11 cellular contexts compared by ENCODE assay signal in genomic region chr7:85021090-85021704, GRCh38.
DNase-seq lines count a peak whose midpoint lies in the region; ATAC-seq, FAIRE-seq and TF ChIP-seq lines count a peak whose summit lies in the region.
"Had no signal": no experiment of that assay in that cellular context is flagged by ENCODE, and none has a peak within 500 bp of the region (broad histone marks: within the 10 kb centered on the region; RNA-seq: fewer than 3 reads in every experiment).

No MANE protein-coding gene starts in this region.

- 85 to 91% (median 88%) methylated on average over 4 of the region's 4 CpGs for WGBS in heart left ventricle, 4 donors
- WGBS in right cardiac atrium = 81% methylated on average over 4 of the region's 4 CpGs

- peak; percentile 83 for FAIRE-seq in RCC 7860 (lab: Jason Lieb, UNC)
- peak; percentile 35 for FAIRE-seq in urothelium cell line (lab: Jason Lieb, UNC)

- H3K9me3 ChIP-seq in heart left ventricle (no peaks in the 10 kb centered on the region), right cardiac atrium (ENCODE audit: control insufficient read depth, low read length) (no peaks in the 10 kb centered on the region), WERI-Rb-1 (ENCODE audit: severe bottlenecking) (no peaks in the 10 kb centered on the region)

- TF ChIP-seq CTCF in heart left ventricle (IDR thresholded peaks at IDR 0.05) = peak; percentile 17 to 54 (median 37)
- peak; percentile 44 for TF ChIP-seq CTCF in foreskin fibroblast (IDR thresholded peaks at IDR 0.05; ENCODE audit: low read depth, low read length)
- TF ChIP-seq CTCF in WERI-Rb-1 (IDR thresholded peaks at IDR 0.05; ENCODE audit: low read depth, low read length) = no peak

- DNase-seq in heart left ventricle (no peak), right cardiac atrium (no peak), RCC 7860 (ENCODE audit: low spot score) (no peak), foreskin fibroblast (no peak), urothelium cell line (ENCODE audit: low spot score) (no peak), NCI-H1436 (lab: John Stamatoyannopoulos, UW) (no peak), WERI-Rb-1 (no peak)
- DNase-seq: CD8-positive, alpha-beta T cell; natural killer cell had no signal

- no peak overlapping the region for H3K4me3 ChIP-seq in heart left ventricle
- H3K4me3 ChIP-seq in right cardiac atrium (ENCODE audit: low read length) = no peak overlapping the region
- H3K4me3 ChIP-seq in foreskin fibroblast (ENCODE audit: low read depth in 1 of 2, low read length in 2 of 2) = no peak overlapping the region
- no peak overlapping the region for H3K4me3 ChIP-seq in WERI-Rb-1 (ENCODE audit: low read depth, low read length)

- TF ChIP-seq POLR2A in heart left ventricle (IDR thresholded peaks at IDR 0.05) = no peak

- no peak for ATAC-seq in heart left ventricle
- ATAC-seq in right cardiac atrium = no peak
- ATAC-seq in HG02571 (IDR thresholded peaks at IDR 0.05; ENCODE audit: unreplicated experiment) = no peak
- ATAC-seq: CD8-positive, alpha-beta T cell; natural killer cell; stimulated activated memory B cell treated with anti-CD40 and anti-IgM and Interleukin-4, amounts not matched to agents 10 μg/mL and 1 μg/mL and 100 μg/mL, for 72 hours had no signal

- H3K27ac ChIP-seq in heart left ventricle = no peak overlapping the region
- no peak overlapping the region for H3K27ac ChIP-seq in right cardiac atrium (ENCODE audit: low read length)
- no peak overlapping the region for H3K27ac ChIP-seq in WERI-Rb-1

- no peaks in the 10 kb centered on the region for H3K27me3 ChIP-seq in heart left ventricle
- H3K27me3 ChIP-seq in right cardiac atrium (ENCODE audit: control insufficient read depth, insufficient read depth) = no peaks in the 10 kb centered on the region
- no peaks in the 10 kb centered on the region for H3K27me3 ChIP-seq in WERI-Rb-1 (ENCODE audit: insufficient read depth, low read depth, severe bottlenecking)

- H3K4me1 ChIP-seq in heart left ventricle (peaks cover 0 to 5% (median 0%) of the 10 kb centered on the region in 12 donors), right cardiac atrium (ENCODE audit: control insufficient read depth, insufficient read depth, low read length) (no peaks in the 10 kb centered on the region)

- intact Hi-C loops in heart left ventricle (cut with DNase I) = loop anchor here in 6 of 10 donors (5.0 to 10.0 kb wide), 5 partner anchors 106 to 1084 kb away; partner anchors contain the start of gene SEMA3A (in 3 of the 6)
- intact Hi-C loops in right cardiac atrium (cut with DNase I) = loop anchor here (5.0 to 10.0 kb wide), 4 partner anchors 1044 to 1086 kb away; no protein-coding TSS in a partner anchor

- H3K36me3 ChIP-seq in heart left ventricle (no peaks in the 10 kb centered on the region), WERI-Rb-1 (no peaks in the 10 kb centered on the region)
